ENCODE assay signal across 12 cellular contexts in the genomic region with DNA sequence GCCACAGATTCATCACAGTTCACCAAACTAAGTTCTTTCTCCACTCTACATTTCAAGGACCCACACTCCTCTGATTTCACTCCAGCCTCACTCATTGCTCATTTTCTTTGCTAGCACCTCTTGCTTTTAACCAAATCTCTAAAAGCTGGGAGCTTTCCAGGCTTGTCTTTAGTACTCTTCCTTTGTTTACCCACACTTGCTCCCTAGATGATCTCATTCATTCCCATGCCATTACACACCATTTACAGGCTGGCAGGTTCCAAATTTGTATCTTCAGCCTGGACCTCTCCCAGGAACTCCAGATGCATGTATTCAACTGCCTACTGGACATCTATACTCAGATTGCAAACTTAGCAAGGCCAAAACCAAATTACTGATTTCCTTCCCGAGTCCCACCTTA. TPM values are rescaled to one million over a fixed set of nuclear protein-coding genes. Genes with fewer than 3 reads are reported as not detected.
DNase-seq lines count a peak whose midpoint lies in the region; ATAC-seq and TF ChIP-seq lines count a peak whose summit lies in the region.
"Had no signal": no experiment of that assay in that cellular context is flagged by ENCODE, and none has a peak within 500 bp of the region (broad histone marks: within the 10 kb centered on the region; RNA-seq: fewer than 3 reads in every experiment).

No MANE protein-coding gene starts in this region.

- no peak overlapping the region for H3K9ac ChIP-seq in colonic mucosa (ENCODE audit: low read depth in 2 of 2, low read length in 2 of 2)
- H3K9ac ChIP-seq in endodermal cell (ENCODE audit: extremely low read depth, low read length, poor library complexity, severe bottlenecking) = no peak overlapping the region

- no peak overlapping the region for H3K27ac Mint-ChIP-seq in endodermal cell

- H3K4me1 Mint-ChIP-seq in endodermal cell = peaks cover 22% of the 10 kb centered on the region

- H3K9me3 ChIP-seq in colonic mucosa (no peaks in the 10 kb centered on the region), mucosa of descending colon (no peaks in the 10 kb centered on the region), endodermal cell (ENCODE audit: control insufficient read depth, low read length) (no peaks in the 10 kb centered on the region)
- H3K9me3 ChIP-seq: tibial artery had no signal

- H3K4me3 ChIP-seq in colonic mucosa (no peak overlapping the region), mucosa of descending colon (no peak overlapping the region), endodermal cell (ENCODE audit: low read length) (no peak overlapping the region)
- H3K4me3 ChIP-seq: tibial artery had no signal

- no peaks in the 10 kb centered on the region for H3K27me3 ChIP-seq in colonic mucosa
- H3K27me3 ChIP-seq in endodermal cell (ENCODE audit: control insufficient read depth, insufficient read depth, low read length, poor library complexity, severe bottlenecking) = no peaks in the 10 kb centered on the region
- H3K27me3 ChIP-seq: tibial artery had no signal

- WGBS in endodermal cell (ENCODE audit: insufficient coverage in 1 of 2, insufficient read length in 1 of 2), 2 experiments = 92 to 100% methylated on average over 1 of the region's 1 CpG

- H3K27ac ChIP-seq in colonic mucosa (peak overlapping the region; percentile 27), endodermal cell (ENCODE audit: low read depth, low read length) (no peak overlapping the region)
- H3K27ac ChIP-seq: tibial artery, VCaP had no signal

- H3K36me3 Mint-ChIP-seq in endodermal cell (ENCODE audit: low read depth) = peaks cover 9% of the 10 kb centered on the region

- H3K36me3 ChIP-seq in colonic mucosa = no peaks in the 10 kb centered on the region
- no peaks in the 10 kb centered on the region for H3K36me3 ChIP-seq in mucosa of descending colon (ENCODE audit: low read depth)
- H3K36me3 ChIP-seq in endodermal cell (ENCODE audit: control insufficient read depth, insufficient read depth, low read length) = no peaks in the 10 kb centered on the region

- TF ChIP-seq CTCF in AG09319 (IDR thresholded peaks at IDR 0.05; ENCODE audit: low read depth, low read length) (no peak), colonic mucosa (IDR thresholded peaks at IDR 0.05) (no peak), mucosa of descending colon (IDR thresholded peaks at IDR 0.05) (no peak), endodermal cell (conservative IDR thresholded peaks at IDR 0.05) (no peak)

- no peak overlapping the region for H3K4me3 Mint-ChIP-seq in endodermal cell

- intact Hi-C loops in colonic mucosa (cut with DNase I) (no loop called here), mucosa of descending colon (cut with DNase I, micrococcal nuclease) (no loop called here)

- H3K4me1 ChIP-seq in colonic mucosa = no peaks in the 10 kb centered on the region
- peaks cover 6% of the 10 kb centered on the region for H3K4me1 ChIP-seq in mucosa of descending colon (ENCODE audit: low read depth)
- no peaks in the 10 kb centered on the region for H3K4me1 ChIP-seq in endodermal cell (ENCODE audit: control insufficient read depth, insufficient read depth, low read length)

- DNase-seq in AG09319 (ENCODE audit: extremely low read depth, low read depth) = peak; percentile 78
- peak; percentile 84 for DNase-seq in LHCN-M2 (ENCODE audit: low read depth)
- peak; percentile 34 for DNase-seq in colonic mucosa
- DNase-seq in mucosa of descending colon = peak in 1 of 3 donors; percentile 36
- DNase-seq in 8988T = no peak
- no peak for DNase-seq in Kasumi-1 (lab: John Stamatoyannopoulos, UW)
- no peak for DNase-seq in activated CD4-positive, alpha-beta T cell treated with anti-CD3 and anti-CD28 coated beads, Interleukin-2, amount 50 U/mL, for 48 hours
- DNase-seq in endodermal cell = no peak
- DNase-seq: DND-41, NCI-H774, tibial artery had no signal

- ATAC-seq in mucosa of descending colon = peak; percentile 48

- H3K9me3 Mint-ChIP-seq in endodermal cell = no peaks in the 10 kb centered on the region

- no peaks in the 10 kb centered on the region for H3K27me3 Mint-ChIP-seq in endodermal cell (ENCODE audit: insufficient read depth)

RNA-seq across cellular contexts. Expression of gene GUCA1B, which starts 5.3 kb away (rescaled TPM):
- total RNA-seq in LHCN-M2 (2014; rRNA removed) (0.17 TPM in 1 of 2 replicates, not detected in the other), colonic mucosa (1 to 10 TPM in 1 of 2 donors, under 1 TPM in 1; 0.80 to 1.4 TPM), mucosa of descending colon (1 to 10 TPM in 1 of 3 donors, under 1 TPM in 2; 0.81 to 3.1 (median 0.99) TPM), endodermal cell (1 to 10 TPM in 1 of 2 donors, under 1 TPM in 1; 0.33 to 3.1 TPM)
- 0.13 TPM for polyA plus RNA-seq in LHCN-M2 (2012)
- polyA plus RNA-seq in endodermal cell (2013, experiment 1 of 2) = 0.96 TPM
- 0.83 TPM for polyA plus RNA-seq in endodermal cell (2013, experiment 2 of 2)

RNA-seq across cellular contexts. Expression of gene MRPS10, which starts 17.6 kb away (rescaled TPM):
- total RNA-seq in LHCN-M2 (2014; rRNA removed) (53.0 and 58.1 TPM in 2 replicates), colonic mucosa (10 to 100 TPM; 32.5 to 33.0 TPM), mucosa of descending colon (10 to 100 TPM; 22.2 to 31.7 (median 31.5) TPM), endodermal cell (10 to 100 TPM; 33.4 to 39.6 TPM)
- polyA plus RNA-seq in LHCN-M2 (2012) = 28.9 TPM
- 24.1 TPM for polyA plus RNA-seq in endodermal cell (2013, experiment 1 of 2)
- polyA plus RNA-seq in endodermal cell (2013, experiment 2 of 2) = 24.6 TPM

RNA-seq across cellular contexts. Expression of gene GUCA1A, which starts 26.9 kb away (rescaled TPM):
- total RNA-seq in LHCN-M2 (2014; rRNA removed) = not detected in 2 replicates
- not detected for polyA plus RNA-seq in LHCN-M2 (2012)
- total RNA-seq in colonic mucosa = not detected
- total RNA-seq in mucosa of descending colon = not detected
- total RNA-seq in endodermal cell = 1 to 10 TPM; 3.9 to 4.4 TPM
- 2.7 TPM for polyA plus RNA-seq in endodermal cell (2013, experiment 1 of 2)
- 2.6 TPM for polyA plus RNA-seq in endodermal cell (2013, experiment 2 of 2)

RNA-seq across cellular contexts. Expression of gene C6orf132, which starts 57.6 kb away (rescaled TPM):
- total RNA-seq in LHCN-M2 (2014; rRNA removed) (0.45 and 0.75 TPM in 2 replicates), colonic mucosa (10 to 100 TPM; 35.1 to 42.3 TPM), mucosa of descending colon (10 to 100 TPM; 22.2 to 67.6 (median 57.6) TPM), endodermal cell (10 to 100 TPM; 23.4 to 24.4 TPM)
- polyA plus RNA-seq in LHCN-M2 (2012) = 4.6 TPM
- 3.0 TPM for polyA plus RNA-seq in endodermal cell (2013, experiment 1 of 2)
- polyA plus RNA-seq in endodermal cell (2013, experiment 2 of 2) = 2.0 TPM

Comparison
In these comparisons a context has a peak if more than half of its experiments do, and no peak if none do; other contexts are left out.
1. DNase-seq: peak in AG09319 (single experiment), LHCN-M2 (single experiment) and colonic mucosa (single experiment); none in 8988T (single experiment), Kasumi-1 (0 of 2), activated CD4-positive, alpha-beta T cell treated with anti-CD3 and anti-CD28 coated beads, Interleukin-2, amount 50 U/mL, for 48 hours (0 of 2) and endodermal cell (single experiment).